In genomic region chr15:43105778-43106485, GRCh38 we compare ENCODE assay signal across 8 cellular contexts. TPM values are rescaled to one million over a fixed set of nuclear protein-coding genes. Genes with fewer than 3 reads are reported as not detected.
DNase-seq lines count a peak whose midpoint lies in the region; ATAC-seq, FAIRE-seq and TF ChIP-seq lines count a peak whose summit lies in the region.

UBR1 (minus strand) TSS chr15:43106038; CDS start chr15:43106022, 16 bp downstream.

- H3K27ac ChIP-seq in VCaP (peak within 1 kb of the TSS; percentile 83), iPS-18a (ENCODE audit: low read length) (peak within 1 kb of the TSS; percentile 20)

- TF ChIP-seq CTCF in VCaP (conservative IDR thresholded peaks at IDR 0.05): no peak

- H3K4me3 ChIP-seq in iPS-18a (ENCODE audit: low read length) (peak within 1 kb of the TSS; percentile 88), skeletal muscle satellite cell (ENCODE audit: low read length) (peak within 1 kb of the TSS; percentile 83)

- H3K27me3 ChIP-seq in iPS-18a (ENCODE audit: control insufficient read depth, insufficient read depth, low read length) (peaks cover 12% of the 10 kb centered on the region), skeletal muscle satellite cell (ENCODE audit: control insufficient read depth, insufficient read depth, low read length) (no peaks in the 10 kb centered on the region)

- no peaks in the 10 kb centered on the region for H3K9me3 ChIP-seq in iPS-18a (ENCODE audit: control insufficient read depth, low read depth, low read length)
- H3K9me3 ChIP-seq in skeletal muscle satellite cell (replicated peaks; ENCODE audit: low read length): no peaks in the 10 kb centered on the region

- in situ Hi-C loops in T47D (cut with HindIII; ENCODE audit: low pct_unique_long_range_greater_than_20kb, low sequenced_read_pairs): no loop called here

- ATAC-seq in GM18867 (IDR thresholded peaks at IDR 0.05; ENCODE audit: unreplicated experiment) (peak; percentile 86), HG03108 (IDR thresholded peaks at IDR 0.05; ENCODE audit: unreplicated experiment) (peak; percentile 89)

- peak; percentile 65 for FAIRE-seq in A204.1 (lab: Jason Lieb, UNC)

- H3K36me3 ChIP-seq in iPS-18a (ENCODE audit: control insufficient read depth, low read depth, low read length) (no peaks in the 10 kb centered on the region), skeletal muscle satellite cell (ENCODE audit: insufficient read depth, low read length) (peaks cover 8% of the 10 kb centered on the region)

- H3K4me1 ChIP-seq in iPS-18a (ENCODE audit: control insufficient read depth, low read depth, low read length) (no peaks in the 10 kb centered on the region), skeletal muscle satellite cell (ENCODE audit: control insufficient read depth, insufficient read depth, low read length) (peaks cover 10% of the 10 kb centered on the region)

- DNase-seq in NCI-H2196 treated with DMSO at 0.1 percent for 48 hours (lab: John Stamatoyannopoulos, UW; ENCODE audit: unreplicated experiment) (peak; percentile 33), T47D (ENCODE audit: low read depth in 1 of 2, low spot score in 1 of 2) (peak; percentile 56 to 91)

- H3K9ac ChIP-seq in iPS-18a (ENCODE audit: low read length): peak within 1 kb of the TSS; percentile 84
- peak within 1 kb of the TSS; percentile 92 for H3K9ac ChIP-seq in skeletal muscle satellite cell (ENCODE audit: low read depth, low read length)

- peak within 1 kb of the TSS; percentile 91 for H3K4me2 ChIP-seq in skeletal muscle satellite cell (ENCODE audit: low read length)

RNA-seq across cellular contexts. Expression of gene UBR1, which starts in this region (rescaled TPM):
- 26.9 and 30.6 TPM in 2 replicates for total RNA-seq in skeletal muscle satellite cell (2012; rRNA removed)

Comparison
In these comparisons a context has a peak if more than half of its experiments do, and no peak if none do; other contexts are left out.
1. Peak in every context shown above with its lines: DNase-seq, ATAC-seq, H3K4me3 ChIP-seq and H3K27ac ChIP-seq.